In the genomic region with DNA sequence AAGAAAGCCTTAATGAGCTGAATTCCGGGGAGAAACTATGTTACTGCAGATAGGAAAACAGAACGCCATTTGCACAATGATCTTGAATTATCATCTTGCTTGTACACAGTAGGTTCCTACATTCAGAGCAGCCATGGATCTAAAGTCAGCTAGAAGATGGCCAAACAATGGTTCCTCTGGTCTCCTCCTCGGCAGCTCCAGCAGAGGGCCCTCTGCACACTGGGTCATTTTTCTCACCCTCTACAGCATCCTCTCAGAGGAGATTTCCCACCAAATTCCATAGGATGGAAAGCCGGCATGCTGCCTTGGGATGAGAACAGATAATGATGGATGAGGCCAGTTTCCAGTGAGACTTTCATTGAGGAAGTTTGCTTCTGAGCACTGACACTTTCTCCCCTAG, we compare ENCODE assay signal across 1 cellular context.
TF ChIP-seq lines count a peak whose summit lies in the region.

No MANE protein-coding gene starts in this region.

TF ChIP-seq in K562, 482 proteins besides CTCF, POLR2A, EP300 and RAD21 (continued from another document):
- TF ChIP-seq TGIF2 (CRISPR knock-in tag; IDR thresholded peaks at IDR 0.05), result no peak
- TF ChIP-seq CLOCK (CRISPR knock-in tag; IDR thresholded peaks at IDR 0.05; ENCODE audit: borderline replicate concordance), result no peak
- no peak for TF ChIP-seq ARNT (IDR thresholded peaks at IDR 0.05)
- TF ChIP-seq ZNF717 (CRISPR knock-in tag; IDR thresholded peaks at IDR 0.05), result no peak
- TF ChIP-seq MAZ (CRISPR knock-in tag; conservative IDR thresholded peaks at IDR 0.05 in 1 of 2, IDR thresholded peaks at IDR 0.05 in 1 of 2), result 0 out of 4 replicates have a peak, but pooled peaks of 1 of the 2 experiments have one; percentile 34
- no peak for TF ChIP-seq VEZF1 (CRISPR knock-in tag; IDR thresholded peaks at IDR 0.05)
- TF ChIP-seq NCOA1 (IDR thresholded peaks at IDR 0.05; ENCODE audit: low read depth), result no peak
- TF ChIP-seq TSHZ1 (CRISPR knock-in tag; IDR thresholded peaks at IDR 0.05), result peak; percentile 56; the same call in 1 of the 2 replicates
- TF ChIP-seq ELF1 (tag; IDR thresholded peaks at IDR 0.05), result no peak
- no peak for TF ChIP-seq ZFPM2 (CRISPR knock-in tag; IDR thresholded peaks at IDR 0.05)
- TF ChIP-seq PCBP2 (IDR thresholded peaks at IDR 0.05; ENCODE audit: low read depth, low read length, poor library complexity, severe bottlenecking), result no peak
- no peak for TF ChIP-seq SMARCE1 (IDR thresholded peaks at IDR 0.05)
- TF ChIP-seq NFE2L1 (tag; IDR thresholded peaks at IDR 0.05; ENCODE audit: borderline replicate concordance, low read depth), result no peak
- TF ChIP-seq ZNF3 (CRISPR knock-in tag; IDR thresholded peaks at IDR 0.05), result no peak
- no peak for TF ChIP-seq CAMTA2 (CRISPR knock-in tag; conservative IDR thresholded peaks at IDR 0.05)
- no peak for TF ChIP-seq NR3C1 (CRISPR knock-in tag; IDR thresholded peaks at IDR 0.05)
- TF ChIP-seq STAT5B (CRISPR knock-in tag; IDR thresholded peaks at IDR 0.05), result no peak
- TF ChIP-seq ASH1L (IDR thresholded peaks at IDR 0.05; ENCODE audit: borderline replicate concordance, low read depth, partially characterized antibody), result no peak
- TF ChIP-seq ZNF134 (CRISPR knock-in tag; conservative IDR thresholded peaks at IDR 0.05), result 0 out of 2 replicates have a peak, but pooled peaks have one; percentile 11
- no peak for TF ChIP-seq CHCHD3 (CRISPR knock-in tag; IDR thresholded peaks at IDR 0.05)
- peak; percentile 59 for TF ChIP-seq CXXC5 (CRISPR knock-in tag; IDR thresholded peaks at IDR 0.05)
- TF ChIP-seq RB1 (IDR thresholded peaks at IDR 0.05; ENCODE audit: low read depth), result no peak
- peak; percentile 59 for TF ChIP-seq GMEB1 (CRISPR knock-in tag; IDR thresholded peaks at IDR 0.05)
- no peak for TF ChIP-seq PHF8 (IDR thresholded peaks at IDR 0.05; ENCODE audit: borderline replicate concordance, low read length)
- no peak for TF ChIP-seq L3MBTL2 (IDR thresholded peaks at IDR 0.05)
- TF ChIP-seq PTRF (tag; IDR thresholded peaks at IDR 0.05), result peak; percentile 84
- TF ChIP-seq YY1 (IDR thresholded peaks at IDR 0.05; ENCODE audit: borderline replicate concordance in 1 of 3, control insufficient read depth in 1 of 3, extremely low read depth in 1 of 3, insufficient read depth in 3 of 3, insufficient read length in 1 of 3, insufficient replicate concordance in 2 of 3, low read depth in 1 of 3, low read length in 2 of 3), result no peak
- TF ChIP-seq, protein P1, sequence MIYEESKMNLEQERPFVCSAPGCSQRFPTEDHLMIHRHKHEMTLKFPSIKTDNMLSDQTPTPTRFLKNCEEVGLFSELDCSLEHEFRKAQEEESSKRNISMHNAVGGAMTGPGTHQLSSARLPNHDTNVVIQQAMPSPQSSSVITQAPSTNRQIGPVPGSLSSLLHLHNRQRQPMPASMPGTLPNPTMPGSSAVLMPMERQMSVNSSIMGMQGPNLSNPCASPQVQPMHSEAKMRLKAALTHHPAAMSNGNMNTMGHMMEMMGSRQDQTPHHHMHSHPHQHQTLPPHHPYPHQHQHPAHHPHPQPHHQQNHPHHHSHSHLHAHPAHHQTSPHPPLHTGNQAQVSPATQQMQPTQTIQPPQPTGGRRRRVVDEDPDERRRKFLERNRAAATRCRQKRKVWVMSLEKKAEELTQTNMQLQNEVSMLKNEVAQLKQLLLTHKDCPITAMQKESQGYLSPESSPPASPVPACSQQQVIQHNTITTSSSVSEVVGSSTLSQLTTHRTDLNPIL (CRISPR knock-in tag; IDR thresholded peaks at IDR 0.05), result no peak
- TF ChIP-seq ZNF324 (CRISPR knock-in tag; IDR thresholded peaks at IDR 0.05), result no peak
TF ChIP-seq in K562: peak in this region for 42.
